Comparison of ENCODE assay signal across 19 cellular contexts in genomic region chr18:48126240-48126639, GRCh38.
"Had no signal": no experiment of that assay in that cellular context is flagged by ENCODE, and none has a peak within 500 bp of the region (broad histone marks: within the 10 kb centered on the region; RNA-seq: fewer than 3 reads in every experiment).

No MANE protein-coding gene starts in this region.

- H3K9me3 Mint-ChIP-seq: endodermal cell; memory B cell; naive thymus-derived CD4-positive, alpha-beta T cell; nephron progenitor cell; stimulated activated naive CD8-positive, alpha-beta T cell treated with anti-CD3 and anti-CD28 coated beads, Interleukin-15, amount 100 ng/mL, for 72 hours had no signal

- H3K4me3 Mint-ChIP-seq: endodermal cell; memory B cell; naive thymus-derived CD4-positive, alpha-beta T cell; nephron progenitor cell; stimulated activated naive CD8-positive, alpha-beta T cell treated with anti-CD3 and anti-CD28 coated beads, Interleukin-15, amount 100 ng/mL, for 72 hours had no signal

- H3K4me1 Mint-ChIP-seq: endodermal cell, memory B cell had no signal

- DNase-seq: dorsolateral prefrontal cortex; effector CD8-positive, alpha-beta T cell; endodermal cell; foreskin fibroblast; gastrocnemius medialis; head of caudate nucleus; midbrain; naive thymus-derived CD4-positive, alpha-beta T cell; nephron progenitor cell; nucleus accumbens; ovary; psoas muscle; right cardiac atrium; spleen; stimulated activated CD4-positive, alpha-beta T cell treated with anti-CD3 and anti-CD28 coated beads, Interleukin-2, amount 100 ng/mL, for 48 hours; stimulated activated naive CD4-positive, alpha-beta T cell; stimulated activated naive CD8-positive, alpha-beta T cell treated with anti-CD3 and anti-CD28 coated beads, Interleukin-15, amount 100 ng/mL, for 72 hours had no signal

- H3K27ac Mint-ChIP-seq: endodermal cell; memory B cell; naive thymus-derived CD4-positive, alpha-beta T cell; nephron progenitor cell had no signal

- H3K36me3 Mint-ChIP-seq: memory B cell; naive thymus-derived CD4-positive, alpha-beta T cell had no signal

- ATAC-seq: esophagus mucosa; gastrocnemius medialis; naive thymus-derived CD4-positive, alpha-beta T cell; right cardiac atrium; stimulated activated naive CD8-positive, alpha-beta T cell treated with anti-CD3 and anti-CD28 coated beads, Interleukin-15, amount 100 ng/mL, for 72 hours had no signal
